In the genomic region with DNA sequence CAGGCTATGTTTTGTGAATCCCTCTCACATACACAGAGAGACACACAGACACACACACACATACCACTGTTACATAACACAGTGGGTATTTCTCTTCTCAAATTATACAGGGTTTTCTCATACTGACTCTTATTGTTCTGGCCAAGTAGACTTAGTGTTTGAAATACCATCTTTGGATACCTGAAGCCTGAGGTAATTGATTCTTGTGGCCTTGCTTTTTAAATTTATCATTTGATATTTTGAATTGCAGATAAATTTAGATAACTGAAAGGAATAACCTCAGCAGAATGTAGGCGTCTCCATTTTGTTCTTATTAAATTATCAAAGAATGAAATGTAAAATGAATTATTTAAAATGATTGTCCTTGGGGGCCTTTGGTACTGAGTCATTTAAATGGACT, we compare ENCODE assay signal across 33 cellular contexts.
"Had no signal": no experiment of that assay in that cellular context is flagged by ENCODE, and none has a peak within 500 bp of the region (broad histone marks: within the 10 kb centered on the region; RNA-seq: fewer than 3 reads in every experiment).

No MANE protein-coding gene starts in this region.

- H3K27ac Mint-ChIP-seq: activated CD4-positive, alpha-beta T cell treated with anti-CD3 and anti-CD28 coated beads, Interleukin-2, amount 10 ng/mL, durations not matched to agents 24 days and 14 days; activated CD8-positive, alpha-beta T cell treated with anti-CD3 and anti-CD28 coated beads for 36 hours; activated naive CD8-positive, alpha-beta T cell treated with anti-CD3 and anti-CD28 coated beads for 36 hours; activated T-cell treated with anti-CD3 and anti-CD28 coated beads, Interleukin-2, amount 50 U/mL, for 72 hours; activated T-helper 17 cell treated with anti-CD3 and anti-CD28 coated beads, Interleukin-2, amount 50 U/mL, for 72 hours had no signal

- H3K4me1 ChIP-seq: body of pancreas, breast epithelium, Peyer's patch, SJSA1 had no signal

- H3K27me3 Mint-ChIP-seq: activated CD4-positive, alpha-beta T cell treated with anti-CD3 and anti-CD28 coated beads, Interleukin-2, amount 10 ng/mL, durations not matched to agents 24 days and 14 days; activated CD8-positive, alpha-beta T cell treated with anti-CD3 and anti-CD28 coated beads for 36 hours; activated naive CD8-positive, alpha-beta T cell treated with anti-CD3 and anti-CD28 coated beads for 36 hours; activated T-helper 17 cell treated with anti-CD3 and anti-CD28 coated beads, Interleukin-2, amount 50 U/mL, for 72 hours had no signal

- H3K9me3 Mint-ChIP-seq: activated CD8-positive, alpha-beta T cell treated with anti-CD3 and anti-CD28 coated beads for 36 hours; activated T-cell treated with anti-CD3 and anti-CD28 coated beads, Interleukin-2, amount 50 U/mL, for 72 hours; activated T-helper 17 cell treated with anti-CD3 and anti-CD28 coated beads, Interleukin-2, amount 50 U/mL, for 72 hours had no signal

- DNase-seq: activated CD4-positive, alpha-beta T cell treated with anti-CD3 and anti-CD28 coated beads, Interleukin-2, amount 10 ng/mL, durations not matched to agents 24 days and 14 days; activated CD4-positive, alpha-beta T cell treated with anti-CD3 and anti-CD28 coated beads, Interleukin-2, amount 50 U/mL, for 4 hours; activated CD8-positive, alpha-beta T cell treated with anti-CD3 and anti-CD28 coated beads for 36 hours; activated effector memory CD4-positive, alpha-beta T cell treated with anti-CD3 and anti-CD28 coated beads, Interleukin-2, amount 50 U/mL, for 16 hours; activated naive CD4-positive, alpha-beta T cell; activated naive CD4-positive, alpha-beta T cell treated with anti-CD3 and anti-CD28 coated beads, Interleukin-2, amount 50 U/mL, for 16 hours; activated naive CD8-positive, alpha-beta T cell treated with anti-CD3 and anti-CD28 coated beads for 36 hours; activated T-cell treated with anti-CD3 and anti-CD28 coated beads, Interleukin-2, amount 50 U/mL, for 1 hour; activated T-cell treated with anti-CD3 and anti-CD28 coated beads, Interleukin-2, amount 50 U/mL, for 72 hours; amniotic stem cell; aorta; body of pancreas; Kasumi-1; KG1; MG63; NCI-H1048; NCI-H1105 treated with DMSO at 0.1 percent for 48 hours; NCI-H1436; NCI-H1694; NCI-H1930; NCI-H2081 treated with DMSO at 0.1 percent for 48 hours; NCI-H345; NCI-H526; NCI-H748 treated with DMSO at 0.1 percent for 48 hours; NK-92 treated with Interleukin-12 subunit alpha and Interleukin-12 subunit beta, amount 100 ng/mL, for 24 hours; PC-3; Peyer's patch; RPMI8226; SHP77 treated with DMSO at 0.1 percent for 48 hours; T1000 had no signal

- ATAC-seq: activated CD8-positive, alpha-beta T cell treated with anti-CD3 and anti-CD28 coated beads for 36 hours; activated T-cell treated with anti-CD3 and anti-CD28 coated beads, Interleukin-2, amount 50 U/mL, for 72 hours; activated T-helper 17 cell treated with anti-CD3 and anti-CD28 coated beads, Interleukin-2, amount 50 U/mL, for 72 hours; body of pancreas; PC-3 had no signal

- H3K36me3 Mint-ChIP-seq: activated naive CD8-positive, alpha-beta T cell treated with anti-CD3 and anti-CD28 coated beads for 36 hours had no signal

- H3K4me3 Mint-ChIP-seq: activated CD4-positive, alpha-beta T cell treated with anti-CD3 and anti-CD28 coated beads, Interleukin-2, amount 10 ng/mL, durations not matched to agents 24 days and 14 days; activated CD8-positive, alpha-beta T cell treated with anti-CD3 and anti-CD28 coated beads for 36 hours; activated naive CD8-positive, alpha-beta T cell treated with anti-CD3 and anti-CD28 coated beads for 36 hours; activated T-cell treated with anti-CD3 and anti-CD28 coated beads, Interleukin-2, amount 50 U/mL, for 72 hours; activated T-helper 17 cell treated with anti-CD3 and anti-CD28 coated beads, Interleukin-2, amount 50 U/mL, for 72 hours had no signal

- H3K27me3 ChIP-seq: body of pancreas, breast epithelium, MG63, Peyer's patch, SJSA1 had no signal

- H3K9me3 ChIP-seq: body of pancreas, breast epithelium, MG63, Peyer's patch, SJSA1 had no signal

- H3K36me3 ChIP-seq: breast epithelium, MG63 had no signal

- H3K27ac ChIP-seq: body of pancreas, breast epithelium, Peyer's patch, SJSA1 had no signal

- H3K4me3 ChIP-seq: body of pancreas, breast epithelium, MG63, Peyer's patch, SJSA1 had no signal
